ENCODE assay signal across 1 cellular context in genomic region chr13:73058741-73059459, GRCh38.
TF ChIP-seq lines count a peak whose summit lies in the region.

TSS of gene KLF5 (plus strand) at chr13:73059005. CDS start at chr13:73059328, 323 bp downstream.

TF ChIP-seq in HCT116, 20 proteins besides CTCF, POLR2A, EP300 and RAD21 (continued from another document):
- TF ChIP-seq ZFX (IDR thresholded peaks at IDR 0.05) = no peak
